Comparison of ENCODE assay signal across 1 cellular context in the genomic region with DNA sequence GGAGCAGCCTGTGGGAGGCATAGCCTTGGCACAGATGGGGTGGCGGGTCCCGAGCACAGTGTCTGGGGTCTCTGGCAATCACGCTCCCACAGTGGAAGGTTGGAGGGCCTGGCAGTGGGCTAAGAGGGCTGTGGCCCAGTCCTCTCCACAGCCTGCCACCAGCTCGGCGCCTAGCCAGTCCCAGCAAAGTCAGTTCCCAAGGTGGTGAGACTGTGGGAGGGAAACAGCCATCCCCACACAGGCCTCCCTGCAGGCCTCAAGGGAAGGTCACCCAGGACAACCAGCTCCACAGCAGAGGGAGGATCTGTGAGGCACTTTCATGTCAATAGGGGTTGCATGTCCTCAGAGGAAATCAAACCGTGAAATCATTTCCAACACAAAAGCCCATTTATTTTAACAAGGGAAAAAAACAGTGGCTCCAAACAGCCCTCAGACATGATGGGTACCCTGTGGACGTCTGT.
TF ChIP-seq lines count a peak whose summit lies in the region.

No MANE protein-coding gene starts in this region.

TF ChIP-seq in GM12878, 131 proteins besides CTCF, POLR2A, EP300 and RAD21:
- TF ChIP-seq, protein P1, sequence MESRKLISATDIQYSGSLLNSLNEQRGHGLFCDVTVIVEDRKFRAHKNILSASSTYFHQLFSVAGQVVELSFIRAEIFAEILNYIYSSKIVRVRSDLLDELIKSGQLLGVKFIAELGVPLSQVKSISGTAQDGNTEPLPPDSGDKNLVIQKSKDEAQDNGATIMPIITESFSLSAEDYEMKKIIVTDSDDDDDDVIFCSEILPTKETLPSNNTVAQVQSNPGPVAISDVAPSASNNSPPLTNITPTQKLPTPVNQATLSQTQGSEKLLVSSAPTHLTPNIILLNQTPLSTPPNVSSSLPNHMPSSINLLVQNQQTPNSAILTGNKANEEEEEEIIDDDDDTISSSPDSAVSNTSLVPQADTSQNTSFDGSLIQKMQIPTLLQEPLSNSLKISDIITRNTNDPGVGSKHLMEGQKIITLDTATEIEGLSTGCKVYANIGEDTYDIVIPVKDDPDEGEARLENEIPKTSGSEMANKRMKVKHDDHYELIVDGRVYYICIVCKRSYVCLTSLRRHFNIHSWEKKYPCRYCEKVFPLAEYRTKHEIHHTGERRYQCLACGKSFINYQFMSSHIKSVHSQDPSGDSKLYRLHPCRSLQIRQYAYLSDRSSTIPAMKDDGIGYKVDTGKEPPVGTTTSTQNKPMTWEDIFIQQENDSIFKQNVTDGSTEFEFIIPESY (IDR thresholded peaks at IDR 0.05): no peak
- TF ChIP-seq, protein P2, sequence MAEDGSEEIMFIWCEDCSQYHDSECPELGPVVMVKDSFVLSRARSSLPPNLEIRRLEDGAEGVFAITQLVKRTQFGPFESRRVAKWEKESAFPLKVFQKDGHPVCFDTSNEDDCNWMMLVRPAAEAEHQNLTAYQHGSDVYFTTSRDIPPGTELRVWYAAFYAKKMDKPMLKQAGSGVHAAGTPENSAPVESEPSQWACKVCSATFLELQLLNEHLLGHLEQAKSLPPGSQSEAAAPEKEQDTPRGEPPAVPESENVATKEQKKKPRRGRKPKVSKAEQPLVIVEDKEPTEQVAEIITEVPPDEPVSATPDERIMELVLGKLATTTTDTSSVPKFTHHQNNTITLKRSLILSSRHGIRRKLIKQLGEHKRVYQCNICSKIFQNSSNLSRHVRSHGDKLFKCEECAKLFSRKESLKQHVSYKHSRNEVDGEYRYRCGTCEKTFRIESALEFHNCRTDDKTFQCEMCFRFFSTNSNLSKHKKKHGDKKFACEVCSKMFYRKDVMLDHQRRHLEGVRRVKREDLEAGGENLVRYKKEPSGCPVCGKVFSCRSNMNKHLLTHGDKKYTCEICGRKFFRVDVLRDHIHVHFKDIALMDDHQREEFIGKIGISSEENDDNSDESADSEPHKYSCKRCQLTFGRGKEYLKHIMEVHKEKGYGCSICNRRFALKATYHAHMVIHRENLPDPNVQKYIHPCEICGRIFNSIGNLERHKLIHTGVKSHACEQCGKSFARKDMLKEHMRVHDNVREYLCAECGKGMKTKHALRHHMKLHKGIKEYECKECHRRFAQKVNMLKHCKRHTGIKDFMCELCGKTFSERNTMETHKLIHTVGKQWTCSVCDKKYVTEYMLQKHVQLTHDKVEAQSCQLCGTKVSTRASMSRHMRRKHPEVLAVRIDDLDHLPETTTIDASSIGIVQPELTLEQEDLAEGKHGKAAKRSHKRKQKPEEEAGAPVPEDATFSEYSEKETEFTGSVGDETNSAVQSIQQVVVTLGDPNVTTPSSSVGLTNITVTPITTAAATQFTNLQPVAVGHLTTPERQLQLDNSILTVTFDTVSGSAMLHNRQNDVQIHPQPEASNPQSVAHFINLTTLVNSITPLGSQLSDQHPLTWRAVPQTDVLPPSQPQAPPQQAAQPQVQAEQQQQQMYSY (CRISPR knock-in tag; IDR thresholded peaks at IDR 0.05): no peak
- no peak for TF ChIP-seq STAT3 (IDR thresholded peaks at IDR 0.05; ENCODE audit: low read depth, low read length)
- TF ChIP-seq, protein P3, sequence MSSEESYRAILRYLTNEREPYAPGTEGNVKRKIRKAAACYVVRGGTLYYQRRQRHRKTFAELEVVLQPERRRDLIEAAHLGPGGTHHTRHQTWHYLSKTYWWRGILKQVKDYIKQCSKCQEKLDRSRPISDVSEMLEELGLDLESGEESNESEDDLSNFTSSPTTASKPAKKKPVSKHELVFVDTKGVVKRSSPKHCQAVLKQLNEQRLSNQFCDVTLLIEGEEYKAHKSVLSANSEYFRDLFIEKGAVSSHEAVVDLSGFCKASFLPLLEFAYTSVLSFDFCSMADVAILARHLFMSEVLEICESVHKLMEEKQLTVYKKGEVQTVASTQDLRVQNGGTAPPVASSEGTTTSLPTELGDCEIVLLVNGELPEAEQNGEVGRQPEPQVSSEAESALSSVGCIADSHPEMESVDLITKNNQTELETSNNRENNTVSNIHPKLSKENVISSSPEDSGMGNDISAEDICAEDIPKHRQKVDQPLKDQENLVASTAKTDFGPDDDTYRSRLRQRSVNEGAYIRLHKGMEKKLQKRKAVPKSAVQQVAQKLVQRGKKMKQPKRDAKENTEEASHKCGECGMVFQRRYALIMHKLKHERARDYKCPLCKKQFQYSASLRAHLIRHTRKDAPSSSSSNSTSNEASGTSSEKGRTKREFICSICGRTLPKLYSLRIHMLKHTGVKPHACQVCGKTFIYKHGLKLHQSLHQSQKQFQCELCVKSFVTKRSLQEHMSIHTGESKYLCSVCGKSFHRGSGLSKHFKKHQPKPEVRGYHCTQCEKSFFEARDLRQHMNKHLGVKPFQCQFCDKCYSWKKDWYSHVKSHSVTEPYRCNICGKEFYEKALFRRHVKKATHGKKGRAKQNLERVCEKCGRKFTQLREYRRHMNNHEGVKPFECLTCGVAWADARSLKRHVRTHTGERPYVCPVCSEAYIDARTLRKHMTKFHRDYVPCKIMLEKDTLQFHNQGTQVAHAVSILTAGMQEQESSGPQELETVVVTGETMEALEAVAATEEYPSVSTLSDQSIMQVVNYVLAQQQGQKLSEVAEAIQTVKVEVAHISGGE (CRISPR knock-in tag; IDR thresholded peaks at IDR 0.05): no peak
- TF ChIP-seq, protein P4, sequence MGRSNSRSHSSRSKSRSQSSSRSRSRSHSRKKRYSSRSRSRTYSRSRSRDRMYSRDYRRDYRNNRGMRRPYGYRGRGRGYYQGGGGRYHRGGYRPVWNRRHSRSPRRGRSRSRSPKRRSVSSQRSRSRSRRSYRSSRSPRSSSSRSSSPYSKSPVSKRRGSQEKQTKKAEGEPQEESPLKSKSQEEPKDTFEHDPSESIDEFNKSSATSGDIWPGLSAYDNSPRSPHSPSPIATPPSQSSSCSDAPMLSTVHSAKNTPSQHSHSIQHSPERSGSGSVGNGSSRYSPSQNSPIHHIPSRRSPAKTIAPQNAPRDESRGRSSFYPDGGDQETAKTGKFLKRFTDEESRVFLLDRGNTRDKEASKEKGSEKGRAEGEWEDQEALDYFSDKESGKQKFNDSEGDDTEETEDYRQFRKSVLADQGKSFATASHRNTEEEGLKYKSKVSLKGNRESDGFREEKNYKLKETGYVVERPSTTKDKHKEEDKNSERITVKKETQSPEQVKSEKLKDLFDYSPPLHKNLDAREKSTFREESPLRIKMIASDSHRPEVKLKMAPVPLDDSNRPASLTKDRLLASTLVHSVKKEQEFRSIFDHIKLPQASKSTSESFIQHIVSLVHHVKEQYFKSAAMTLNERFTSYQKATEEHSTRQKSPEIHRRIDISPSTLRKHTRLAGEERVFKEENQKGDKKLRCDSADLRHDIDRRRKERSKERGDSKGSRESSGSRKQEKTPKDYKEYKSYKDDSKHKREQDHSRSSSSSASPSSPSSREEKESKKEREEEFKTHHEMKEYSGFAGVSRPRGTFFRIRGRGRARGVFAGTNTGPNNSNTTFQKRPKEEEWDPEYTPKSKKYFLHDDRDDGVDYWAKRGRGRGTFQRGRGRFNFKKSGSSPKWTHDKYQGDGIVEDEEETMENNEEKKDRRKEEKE (IDR thresholded peaks at IDR 0.05): no peak
- no peak for TF ChIP-seq CHD4 (IDR thresholded peaks at IDR 0.05)
